1 cellular context compared by ENCODE assay signal in the genomic region with DNA sequence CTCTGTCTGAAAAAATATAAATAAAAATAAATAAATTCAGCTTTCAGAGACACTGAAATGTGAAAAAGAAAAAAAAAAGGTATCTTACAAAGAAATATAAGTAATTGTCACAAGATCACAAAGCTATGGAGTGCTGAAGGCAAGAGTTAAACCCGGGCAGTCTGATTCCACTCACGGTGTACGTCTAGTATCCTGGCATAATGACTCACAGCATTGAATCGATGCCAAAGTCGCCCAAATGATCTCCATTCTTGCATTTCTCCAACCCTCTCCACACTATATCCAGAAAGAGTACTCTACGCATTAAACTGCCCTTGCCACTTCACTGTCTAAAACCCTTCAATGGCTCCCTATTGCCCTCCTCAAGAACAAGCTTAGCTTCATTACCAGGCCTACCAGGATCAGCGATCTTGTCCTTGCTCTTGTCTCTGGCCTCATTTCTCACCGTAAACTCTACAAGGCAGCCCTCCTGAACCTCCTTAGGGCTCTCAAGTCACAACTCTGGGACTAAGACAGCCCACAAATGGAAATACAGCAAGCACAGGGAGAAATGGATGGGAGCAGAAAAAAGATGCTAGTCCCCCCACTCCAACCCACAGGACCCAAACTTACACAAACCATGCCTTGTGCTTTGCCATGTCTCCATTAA.
TF ChIP-seq lines count a peak whose summit lies in the region.

No MANE protein-coding gene starts in this region.

TF ChIP-seq in HepG2, 621 proteins besides CTCF, POLR2A, EP300 and RAD21:
- TF ChIP-seq, protein P1, sequence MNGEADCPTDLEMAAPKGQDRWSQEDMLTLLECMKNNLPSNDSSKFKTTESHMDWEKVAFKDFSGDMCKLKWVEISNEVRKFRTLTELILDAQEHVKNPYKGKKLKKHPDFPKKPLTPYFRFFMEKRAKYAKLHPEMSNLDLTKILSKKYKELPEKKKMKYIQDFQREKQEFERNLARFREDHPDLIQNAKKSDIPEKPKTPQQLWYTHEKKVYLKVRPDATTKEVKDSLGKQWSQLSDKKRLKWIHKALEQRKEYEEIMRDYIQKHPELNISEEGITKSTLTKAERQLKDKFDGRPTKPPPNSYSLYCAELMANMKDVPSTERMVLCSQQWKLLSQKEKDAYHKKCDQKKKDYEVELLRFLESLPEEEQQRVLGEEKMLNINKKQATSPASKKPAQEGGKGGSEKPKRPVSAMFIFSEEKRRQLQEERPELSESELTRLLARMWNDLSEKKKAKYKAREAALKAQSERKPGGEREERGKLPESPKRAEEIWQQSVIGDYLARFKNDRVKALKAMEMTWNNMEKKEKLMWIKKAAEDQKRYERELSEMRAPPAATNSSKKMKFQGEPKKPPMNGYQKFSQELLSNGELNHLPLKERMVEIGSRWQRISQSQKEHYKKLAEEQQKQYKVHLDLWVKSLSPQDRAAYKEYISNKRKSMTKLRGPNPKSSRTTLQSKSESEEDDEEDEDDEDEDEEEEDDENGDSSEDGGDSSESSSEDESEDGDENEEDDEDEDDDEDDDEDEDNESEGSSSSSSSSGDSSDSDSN (CRISPR knock-in tag; IDR thresholded peaks at IDR 0.05) = 0 out of 2 replicates have a peak, but pooled peaks have one; percentile 14
- TF ChIP-seq ZC3H13 (CRISPR knock-in tag; IDR thresholded peaks at IDR 0.05) (peak; percentile 0; the same call in 1 of the 2 replicates), ZNF335 (CRISPR knock-in tag; IDR thresholded peaks at IDR 0.05) (peak; percentile 10; the same call in 1 of the 2 replicates), FOSL2 (CRISPR knock-in tag; IDR thresholded peaks at IDR 0.05) (0 out of 2 replicates have a peak, but pooled peaks have one; percentile 9)
- TF ChIP-seq, protein P2, sequence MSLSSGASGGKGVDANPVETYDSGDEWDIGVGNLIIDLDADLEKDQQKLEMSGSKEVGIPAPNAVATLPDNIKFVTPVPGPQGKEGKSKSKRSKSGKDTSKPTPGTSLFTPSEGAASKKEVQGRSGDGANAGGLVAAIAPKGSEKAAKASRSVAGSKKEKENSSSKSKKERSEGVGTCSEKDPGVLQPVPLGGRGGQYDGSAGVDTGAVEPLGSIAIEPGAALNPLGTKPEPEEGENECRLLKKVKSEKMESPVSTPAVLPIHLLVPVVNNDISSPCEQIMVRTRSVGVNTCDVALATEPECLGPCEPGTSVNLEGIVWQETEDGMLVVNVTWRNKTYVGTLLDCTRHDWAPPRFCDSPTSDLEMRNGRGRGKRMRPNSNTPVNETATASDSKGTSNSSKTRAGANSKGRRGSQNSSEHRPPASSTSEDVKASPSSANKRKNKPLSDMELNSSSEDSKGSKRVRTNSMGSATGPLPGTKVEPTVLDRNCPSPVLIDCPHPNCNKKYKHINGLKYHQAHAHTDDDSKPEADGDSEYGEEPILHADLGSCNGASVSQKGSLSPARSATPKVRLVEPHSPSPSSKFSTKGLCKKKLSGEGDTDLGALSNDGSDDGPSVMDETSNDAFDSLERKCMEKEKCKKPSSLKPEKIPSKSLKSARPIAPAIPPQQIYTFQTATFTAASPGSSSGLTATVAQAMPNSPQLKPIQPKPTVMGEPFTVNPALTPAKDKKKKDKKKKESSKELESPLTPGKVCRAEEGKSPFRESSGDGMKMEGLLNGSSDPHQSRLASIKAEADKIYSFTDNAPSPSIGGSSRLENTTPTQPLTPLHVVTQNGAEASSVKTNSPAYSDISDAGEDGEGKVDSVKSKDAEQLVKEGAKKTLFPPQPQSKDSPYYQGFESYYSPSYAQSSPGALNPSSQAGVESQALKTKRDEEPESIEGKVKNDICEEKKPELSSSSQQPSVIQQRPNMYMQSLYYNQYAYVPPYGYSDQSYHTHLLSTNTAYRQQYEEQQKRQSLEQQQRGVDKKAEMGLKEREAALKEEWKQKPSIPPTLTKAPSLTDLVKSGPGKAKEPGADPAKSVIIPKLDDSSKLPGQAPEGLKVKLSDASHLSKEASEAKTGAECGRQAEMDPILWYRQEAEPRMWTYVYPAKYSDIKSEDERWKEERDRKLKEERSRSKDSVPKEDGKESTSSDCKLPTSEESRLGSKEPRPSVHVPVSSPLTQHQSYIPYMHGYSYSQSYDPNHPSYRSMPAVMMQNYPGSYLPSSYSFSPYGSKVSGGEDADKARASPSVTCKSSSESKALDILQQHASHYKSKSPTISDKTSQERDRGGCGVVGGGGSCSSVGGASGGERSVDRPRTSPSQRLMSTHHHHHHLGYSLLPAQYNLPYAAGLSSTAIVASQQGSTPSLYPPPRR (CRISPR knock-in tag; IDR thresholded peaks at IDR 0.05; ENCODE audit: borderline replicate concordance) = no peak
